ENCODE assay signal across 17 cellular contexts in genomic region chr11:28708075-28708474, GRCh38.
A peak's percentile ranks its signal among the peaks of the same experiment; 100 is the strongest.
DNase-seq lines count a peak whose midpoint lies in the region; ATAC-seq and TF ChIP-seq lines count a peak whose summit lies in the region.
"Had no signal": no experiment of that assay in that cellular context is flagged by ENCODE, and none has a peak within 500 bp of the region (broad histone marks: within the 10 kb centered on the region; RNA-seq: fewer than 3 reads in every experiment).

No MANE protein-coding gene starts in this region.

- H3K4me3 ChIP-seq in IMR-90 (ENCODE audit: insufficient read depth, low read depth, low read length) (no peak overlapping the region), PC-3 (ENCODE audit: low read length) (no peak overlapping the region), hepatocyte (no peak overlapping the region)
- H3K4me3 ChIP-seq: A549; BLaER1 treated with 17β-estradiol and CSF1 and Interleukin-3, amounts not matched to agents 10 nM and 100 nM had no signal

- POLR2A ChIA-PET in IMR-90 (lab: Charles Lee; ENCODE audit: unreplicated experiment) = no interaction called here
- POLR2A ChIA-PET in PC-3 (lab: Charles Lee; ENCODE audit: unreplicated experiment) = no interaction called here

- H3K9me2 ChIP-seq in PC-3 (replicated peaks; ENCODE audit: low read length) (no peaks in the 10 kb centered on the region), hepatocyte (replicated peaks; ENCODE audit: insufficient read depth) (no peaks in the 10 kb centered on the region)

- H3K9me1 ChIP-seq in IMR-90 (ENCODE audit: insufficient read depth, low read length) = no peaks in the 10 kb centered on the region

- 100% methylated on average over 1 of the region's 2 CpGs; no CpG with 5 or more reads in 1 of the 2 experiments for WGBS in IMR-90 (ENCODE audit: extremely low coverage in 2 of 2, insufficient read length in 1 of 2), 2 experiments
- 80% methylated on average over 2 of the region's 2 CpGs for WGBS in hepatocyte (ENCODE audit: low lambda C conversion rate, missing lambda C conversion rate)

- H3K79me2 ChIP-seq in PC-3 (ENCODE audit: low read length) = peaks cover 91% of the 10 kb centered on the region
- H3K79me2 ChIP-seq in hepatocyte = no peaks in the 10 kb centered on the region

- H2AFZ ChIP-seq in IMR-90 (replicated peaks; ENCODE audit: low read length, poor library complexity) (no peak overlapping the region), PC-3 (ENCODE audit: low read length) (no peak overlapping the region), hepatocyte (no peak overlapping the region)

- 0 out of 2 replicates have a peak overlapping the region, but pooled peaks have one; percentile 24 for H4K5ac ChIP-seq in IMR-90 (ENCODE audit: low read depth, low read length)

- no peak overlapping the region for H3K18ac ChIP-seq in IMR-90 (ENCODE audit: low read depth, low read length)

- H3K9ac ChIP-seq in IMR-90 (ENCODE audit: low read depth, low read length) (no peak overlapping the region), PC-3 (ENCODE audit: low read length) (no peak overlapping the region)
- H3K9ac ChIP-seq: BLaER1 treated with 17β-estradiol and CSF1 and Interleukin-3, amounts not matched to agents 10 nM and 100 nM had no signal

- no peak for TF ChIP-seq CTCF in IMR-90 (conservative IDR thresholded peaks at IDR 0.05; ENCODE audit: low read depth, low read length)
- TF ChIP-seq CTCF in PC-3 (conservative IDR thresholded peaks at IDR 0.05; ENCODE audit: low read depth, low read length) = no peak
- no peak for TF ChIP-seq CTCF in hepatocyte (IDR thresholded peaks at IDR 0.05; ENCODE audit: poor library complexity)

- H3K36me3 ChIP-seq in IMR-90 (ENCODE audit: control insufficient read depth, insufficient read depth, low read length) = no peaks in the 10 kb centered on the region
- peaks cover 4% of the 10 kb centered on the region; the same call in 1 of the 2 replicates for H3K36me3 ChIP-seq in PC-3 (ENCODE audit: low read depth, low read length)
- H3K36me3 ChIP-seq in hepatocyte (replicated peaks; ENCODE audit: insufficient read depth, low read depth) = no peaks in the 10 kb centered on the region
- H3K36me3 ChIP-seq: BLaER1 treated with 17β-estradiol and CSF1 and Interleukin-3, amounts not matched to agents 10 nM and 100 nM had no signal

- H2BK5ac ChIP-seq in IMR-90 (ENCODE audit: low read depth, low read length, poor library complexity, severe bottlenecking) = no peak overlapping the region

- TF ChIP-seq RAD21 in IMR-90 (IDR thresholded peaks at IDR 0.05; ENCODE audit: low read length) = no peak

- DNase-seq in IMR-90 = no peak
- no peak for DNase-seq in PC-3
- no peak for DNase-seq in hepatocyte (ENCODE audit: low spot score)
- DNase-seq in epidermal melanocyte (ENCODE audit: insufficient read length, low spot score) = no peak
- DNase-seq: AML-193; Caco-2; Calu3; CD4-positive, alpha-beta T cell; CD8-positive, alpha-beta T cell; DMS79 treated with DMSO at 0.1 percent for 48 hours; GF-D8 had no signal

- H3K9me3 ChIP-seq in IMR-90 (ENCODE audit: control insufficient read depth, insufficient read depth, low read length) (no peaks in the 10 kb centered on the region), PC-3 (ENCODE audit: low read length) (no peaks in the 10 kb centered on the region), hepatocyte (ENCODE audit: low read depth) (no peaks in the 10 kb centered on the region)
- H3K9me3 ChIP-seq: BLaER1 treated with 17β-estradiol and CSF1 and Interleukin-3, amounts not matched to agents 10 nM and 100 nM; Caco-2 had no signal

- no peak overlapping the region for H4K91ac ChIP-seq in IMR-90 (ENCODE audit: insufficient read depth, low read depth, low read length)

- no peaks in the 10 kb centered on the region for H3F3A ChIP-seq in PC-3 (ENCODE audit: low read length, unreplicated experiment)

- no peak overlapping the region for H3K23ac ChIP-seq in IMR-90 (ENCODE audit: low read depth, low read length)

- H4K8ac ChIP-seq in IMR-90 (ENCODE audit: low read depth in 2 of 2, low read length in 2 of 2) = no peak overlapping the region

- in situ Hi-C loops in IMR-90 (cut with MboI; ENCODE audit: low sequenced_read_pairs) = no loop called here

- H2AK5ac ChIP-seq in IMR-90 (ENCODE audit: low read depth, low read length) = no peak overlapping the region

- H3K79me1 ChIP-seq in IMR-90 (ENCODE audit: low read depth in 1 of 2, low read length in 2 of 2) = no peaks in the 10 kb centered on the region

- no peak overlapping the region for H2BK15ac ChIP-seq in IMR-90 (ENCODE audit: low read depth, low read length)

- H3K4me2 ChIP-seq in IMR-90 (ENCODE audit: low read depth, low read length) (no peak overlapping the region), PC-3 (ENCODE audit: low read length) (no peak overlapping the region), hepatocyte (no peak overlapping the region)
- H3K4me2 ChIP-seq: A549; BLaER1 treated with 17β-estradiol and CSF1 and Interleukin-3, amounts not matched to agents 10 nM and 100 nM had no signal

- H2BK120ac ChIP-seq in IMR-90 (ENCODE audit: low read depth, low read length) = no peak overlapping the region

- H3K56ac ChIP-seq in IMR-90 (ENCODE audit: extremely low read depth, insufficient read depth, low read length) = no peak overlapping the region

- no peak for ATAC-seq in IMR-90 (ENCODE audit: low read depth)
- ATAC-seq in PC-3 = peak; percentile 48
- no peak for ATAC-seq in HG03139 (IDR thresholded peaks at IDR 0.05; ENCODE audit: unreplicated experiment)
- no peak for ATAC-seq in GM19035 (IDR thresholded peaks at IDR 0.05; ENCODE audit: unreplicated experiment)
- ATAC-seq: A549; CD8-positive, alpha-beta T cell had no signal

- H3K4ac ChIP-seq in IMR-90 (ENCODE audit: low read depth, low read length) = no peak overlapping the region

- CTCF ChIA-PET in IMR-90 (lab: Yijun Ruan, JAX) (no interaction called here), PC-3 (lab: Charles Lee) (no interaction called here)

- no peak for TF ChIP-seq POLR2A in IMR-90 (IDR thresholded peaks at IDR 0.05; ENCODE audit: low read depth, low read length)

- H2AK9ac ChIP-seq in IMR-90 (replicated peaks; ENCODE audit: low read depth, low read length, poor library complexity) = no peak overlapping the region

- no peaks in the 10 kb centered on the region for H4K20me1 ChIP-seq in IMR-90 (ENCODE audit: insufficient read depth, low read length)
- no peaks in the 10 kb centered on the region for H4K20me1 ChIP-seq in PC-3 (ENCODE audit: low read length)
- H4K20me1 ChIP-seq in hepatocyte (ENCODE audit: insufficient read depth, poor library complexity, severe bottlenecking) = no peaks in the 10 kb centered on the region
- H4K20me1 ChIP-seq: BLaER1 treated with 17β-estradiol and CSF1 and Interleukin-3, amounts not matched to agents 10 nM and 100 nM had no signal

- H3K27ac ChIP-seq in IMR-90 (ENCODE audit: insufficient read depth, low read length) (no peak overlapping the region), PC-3 (ENCODE audit: low read length) (no peak overlapping the region), hepatocyte (peak overlapping the region; percentile 8)
- H3K27ac ChIP-seq: 22Rv1; BLaER1 treated with 17β-estradiol and CSF1 and Interleukin-3, amounts not matched to agents 10 nM and 100 nM; C4-2B had no signal

- no TSS peak for BruUV-seq in IMR-90 (replicated peaks; lab: Mats Ljungman, UMichigan)
- no TSS peak for BruUV-seq in PC-3 (replicated peaks; lab: Mats Ljungman, UMichigan)

- H2BK20ac ChIP-seq in IMR-90 (ENCODE audit: low read depth, low read length) = no peak overlapping the region

- intact Hi-C loops in IMR-90 (cut with micrococcal nuclease) = no loop called here
- intact Hi-C loops in PC-3 (cut with micrococcal nuclease) = loop anchor here (2.0 kb wide), 1 partner anchor 35 kb away; no protein-coding TSS in a partner anchor

- no peak overlapping the region for H3K14ac ChIP-seq in IMR-90 (replicated peaks; ENCODE audit: low read depth, low read length)

- dilution Hi-C loops in IMR-90 (cut with HindIII; ENCODE audit: low sequenced_read_pairs, unreplicated experiment) = no loop called here

- no peaks in the 10 kb centered on the region for H3K4me1 ChIP-seq in IMR-90 (ENCODE audit: control insufficient read depth, insufficient read depth, low read length)
- peaks cover 42% of the 10 kb centered on the region for H3K4me1 ChIP-seq in PC-3 (ENCODE audit: insufficient read depth, low read length)
- H3K4me1 ChIP-seq in hepatocyte (ENCODE audit: insufficient read depth) = no peaks in the 10 kb centered on the region
- H3K4me1 ChIP-seq: BLaER1 treated with 17β-estradiol and CSF1 and Interleukin-3, amounts not matched to agents 10 nM and 100 nM; Caco-2 had no signal

- no peaks in the 10 kb centered on the region for H3K27me3 ChIP-seq in IMR-90 (ENCODE audit: control insufficient read depth, insufficient read depth, low read length)
- H3K27me3 ChIP-seq in PC-3 (ENCODE audit: low read length) = no peaks in the 10 kb centered on the region
- H3K27me3 ChIP-seq in hepatocyte = no peaks in the 10 kb centered on the region
- H3K27me3 ChIP-seq: BLaER1 treated with 17β-estradiol and CSF1 and Interleukin-3, amounts not matched to agents 10 nM and 100 nM had no signal

TF ChIP-seq in IMR-90, 13 proteins besides CTCF, POLR2A, EP300 and RAD21 (continues in another document):
- no peak for TF ChIP-seq CEBPB (IDR thresholded peaks at IDR 0.05; ENCODE audit: low read depth, low read length)
- no peak for TF ChIP-seq MAZ (IDR thresholded peaks at IDR 0.05; ENCODE audit: borderline replicate concordance, low read depth, low read length)
- TF ChIP-seq RCOR1 (IDR thresholded peaks at IDR 0.05; ENCODE audit: insufficient replicate concordance, low read length) = no peak
- no peak for TF ChIP-seq NFE2L2 (IDR thresholded peaks at IDR 0.05; ENCODE audit: low read depth, low read length)
- TF ChIP-seq SMC3 (IDR thresholded peaks at IDR 0.05; ENCODE audit: low read depth, low read length) = no peak
- TF ChIP-seq CHD1 (IDR thresholded peaks at IDR 0.05; ENCODE audit: low read depth, low read length) = no peak
- no peak for TF ChIP-seq RFX5 (IDR thresholded peaks at IDR 0.05; ENCODE audit: low read depth, low read length)
- no peak for TF ChIP-seq MXI1 (IDR thresholded peaks at IDR 0.05; ENCODE audit: borderline replicate concordance, low read depth, low read length)
- no peak for TF ChIP-seq FOS (IDR thresholded peaks at IDR 0.05; ENCODE audit: low read depth, low read length)
- no peak for TF ChIP-seq USF2 (IDR thresholded peaks at IDR 0.05; ENCODE audit: low read depth, low read length)
- no peak for TF ChIP-seq MAFK (IDR thresholded peaks at IDR 0.05; ENCODE audit: low read depth, low read length)
